ENCODE assay signal across 1 cellular context in genomic region chr17:30405161-30405560, GRCh38.
TF ChIP-seq lines count a peak whose summit lies in the region.

No MANE protein-coding gene starts in this region.

TF ChIP-seq in K562, 482 proteins besides CTCF, POLR2A, EP300 and RAD21 (continued from another document):
- 0 out of 2 replicates have a peak, but pooled peaks have one; percentile 32 for TF ChIP-seq ZEB2 (IDR thresholded peaks at IDR 0.05)
- peak; percentile 76; the same call in 1 of the 2 replicates for TF ChIP-seq HMBOX1 (IDR thresholded peaks at IDR 0.05)
- TF ChIP-seq ESRRB (CRISPR knock-in tag; IDR thresholded peaks at IDR 0.05; ENCODE audit: borderline replicate concordance) = no peak
- TF ChIP-seq ZNF316 (IDR thresholded peaks at IDR 0.05) = peak; percentile 58
- peak; percentile 69 for TF ChIP-seq NFE2 (IDR thresholded peaks at IDR 0.05; ENCODE audit: low read depth)
- TF ChIP-seq C11orf30 (IDR thresholded peaks at IDR 0.05; ENCODE audit: low read depth) = peak; percentile 56; the same call in 1 of the 2 replicates
